17 cellular contexts compared by ENCODE assay signal in the genomic region with DNA sequence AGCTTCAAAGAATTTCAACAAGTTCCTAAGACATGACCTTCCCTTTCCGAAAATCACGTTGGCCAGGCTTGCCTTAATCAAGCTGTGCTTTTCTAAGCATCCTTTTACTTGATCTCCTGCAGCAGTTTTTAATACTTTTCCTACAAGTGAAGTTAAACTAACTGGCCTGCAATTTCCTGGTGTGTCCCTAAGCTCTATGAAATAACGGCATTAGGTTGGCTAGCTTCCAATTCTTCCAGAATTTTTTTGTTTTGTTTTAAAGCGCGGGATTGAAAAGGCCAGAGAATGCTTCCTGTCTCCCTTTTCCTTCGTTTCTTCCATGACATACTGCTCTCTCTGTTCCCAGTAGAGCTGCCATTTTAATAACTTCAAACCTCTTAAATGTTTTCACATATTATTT. TPM values are rescaled to one million over a fixed set of nuclear protein-coding genes. Genes with fewer than 3 reads are reported as not detected.
DNase-seq lines count a peak whose midpoint lies in the region; ATAC-seq and TF ChIP-seq lines count a peak whose summit lies in the region.
"Had no signal": no experiment of that assay in that cellular context is flagged by ENCODE, and none has a peak within 500 bp of the region (broad histone marks: within the 10 kb centered on the region; RNA-seq: fewer than 3 reads in every experiment).

No MANE protein-coding gene starts in this region.

- intact Hi-C loops in sigmoid colon (cut with DNase I) = no loop called here

- no peak for TF ChIP-seq POLR2A in sigmoid colon (IDR thresholded peaks at IDR 0.05)

- no peak overlapping the region for H3K4me3 ChIP-seq in sigmoid colon
- H3K4me3 ChIP-seq: PC-9 had no signal

- H3K4me1 Mint-ChIP-seq in chondrocyte (ENCODE audit: low read depth) = peaks cover 40% of the 10 kb centered on the region

- H3K27me3 ChIP-seq in sigmoid colon = no peaks in the 10 kb centered on the region

- H3K36me3 Mint-ChIP-seq in chondrocyte (ENCODE audit: low read depth) = no peaks in the 10 kb centered on the region

- H3K9me3 ChIP-seq in sigmoid colon = no peaks in the 10 kb centered on the region

- no peaks in the 10 kb centered on the region for H3K9me3 Mint-ChIP-seq in chondrocyte (ENCODE audit: low read depth)

- no peaks in the 10 kb centered on the region for H3K4me1 ChIP-seq in sigmoid colon

- DNase-seq in NCI-H748 (lab: John Stamatoyannopoulos, UW; ENCODE audit: unreplicated experiment) (peak; percentile 31), NCI-H748 treated with DMSO at 0.1 percent for 48 hours (lab: John Stamatoyannopoulos, UW) (no peak), chondrocyte (ENCODE audit: low spot score) (no peak), glomerular endothelial cell (ENCODE audit: extremely low read depth, low read depth, low spot score) (peak; percentile 3), SIG-M5 treated with dmso at 0.1 percent for 504 hours (lab: John Stamatoyannopoulos, UW; ENCODE audit: unreplicated experiment) (no peak), sigmoid colon (no peak), DMS153 (lab: John Stamatoyannopoulos, UW) (no peak)
- DNase-seq: 8988T, C1 segment of cervical spinal cord, Kasumi-1, NCI-H187, NCI-H774, PC-9 had no signal

- H3K27ac ChIP-seq in sigmoid colon = no peak overlapping the region
- H3K27ac ChIP-seq: PC-9 had no signal

- no peak overlapping the region for H3K4me3 Mint-ChIP-seq in chondrocyte (ENCODE audit: unreplicated experiment)

- H3K36me3 ChIP-seq in sigmoid colon = no peaks in the 10 kb centered on the region

- peak overlapping the region; percentile 41 for H3K27ac Mint-ChIP-seq in chondrocyte (ENCODE audit: unreplicated experiment)

- TF ChIP-seq CTCF in chondrocyte (IDR thresholded peaks at IDR 0.05) = no peak
- TF ChIP-seq CTCF in sigmoid colon (IDR thresholded peaks at IDR 0.05) = no peak

- no peak for TF ChIP-seq EP300 in sigmoid colon (IDR thresholded peaks at IDR 0.05)

- WGBS in sigmoid colon, 2 donors = 68 to 71% methylated on average over 6 of the region's 6 CpGs

- H3K27me3 Mint-ChIP-seq in chondrocyte (ENCODE audit: low read depth) = no peaks in the 10 kb centered on the region

- no peak for ATAC-seq in HG02938 (IDR thresholded peaks at IDR 0.05; ENCODE audit: unreplicated experiment)

RNA-seq across cellular contexts. Expression of gene SPAG17, which starts 40.3 kb away (rescaled TPM):
- 0.30 to 0.82 TPM in 2 of 3 replicates, not detected in the other for total RNA-seq in chondrocyte
- total RNA-seq in glomerular endothelial cell = 0.12 TPM in 1 of 2 replicates, not detected in the other
- total RNA-seq in sigmoid colon = not detected
- polyA plus RNA-seq in sigmoid colon = not detected
- total RNA-seq: Daoy, HT-29, PC-9, SK-MEL-5 had no signal

Comparison
In these comparisons a context has a peak if more than half of its experiments do, and no peak if none do; other contexts are left out.
1. DNase-seq: peak in NCI-H748 (single experiment) and glomerular endothelial cell (single experiment); none in NCI-H748 treated with DMSO at 0.1 percent for 48 hours (single experiment), chondrocyte (single experiment), SIG-M5 treated with dmso at 0.1 percent for 504 hours (single experiment), sigmoid colon (single experiment) and DMS153 (single experiment).